8 cellular contexts compared by ENCODE assay signal in genomic region chr4:83535945-83536648, GRCh38. TPM values are rescaled to one million over a fixed set of nuclear protein-coding genes. Genes with fewer than 3 reads are reported as not detected.
DNase-seq lines count a peak whose midpoint lies in the region; ATAC-seq and TF ChIP-seq lines count a peak whose summit lies in the region.

GPAT3 (plus strand) TSS chr4:83536108; CDS start chr4:83536623, 515 bp downstream.

- no peaks in the 10 kb centered on the region for H3K36me3 ChIP-seq in thymus (ENCODE audit: control insufficient read depth, insufficient read depth)

- under 1% methylated on average over 64 of the region's 64 CpGs for WGBS in thymus

- in situ Hi-C loops in SK-MEL-5 (cut with HindIII; ENCODE audit: low pct_unique_long_range_greater_than_20kb, low sequenced_read_pairs), result no loop called here

- peaks cover 27% of the 10 kb centered on the region for H3K27me3 ChIP-seq in thymus (ENCODE audit: control insufficient read depth, insufficient read depth)

- H3K4me3 ChIP-seq in foreskin fibroblast (ENCODE audit: low read depth in 1 of 2, low read length in 2 of 2) (peak within 1 kb of the TSS; percentile 74 to 85), thymus (ENCODE audit: low read length) (peak within 1 kb of the TSS; percentile 49)

- ATAC-seq in GM19372 (IDR thresholded peaks at IDR 0.05; ENCODE audit: low read depth, unreplicated experiment), result peak; percentile 60
- ATAC-seq in HG03460 (IDR thresholded peaks at IDR 0.05; ENCODE audit: unreplicated experiment), result peak; percentile 63
- ATAC-seq in omental fat pad (ENCODE audit: low FRiP score), result peak; percentile 88

- TF ChIP-seq CTCF in foreskin fibroblast (IDR thresholded peaks at IDR 0.05; ENCODE audit: low read depth, low read length) (no peak), omental fat pad (IDR thresholded peaks at IDR 0.05) (no peak)

- H3K4me1 ChIP-seq in thymus (ENCODE audit: control insufficient read depth, insufficient read depth, low read length), result peaks cover 5% of the 10 kb centered on the region

- no peak within 1 kb of the TSS for H3K27ac ChIP-seq in thymus (ENCODE audit: low read depth)

- no peaks in the 10 kb centered on the region for H3K9me3 ChIP-seq in thymus (ENCODE audit: control insufficient read depth)

- DNase-seq in CD1c-positive myeloid dendritic cell (ENCODE audit: extremely low spot score), result peak; percentile 84
- no peak for DNase-seq in SK-MEL-5 (ENCODE audit: low read depth, low spot score)
- DNase-seq in activated naive CD4-positive, alpha-beta T cell treated with Interleukin-2 at 50 U/mL for 16 hours, result peak; percentile 74
- peak; percentile 63 to 85 for DNase-seq in foreskin fibroblast
- DNase-seq in omental fat pad (ENCODE audit: low spot score), result peak; percentile 54

RNA-seq across cellular contexts. Expression of gene GPAT3, which starts in this region (rescaled TPM):
- total RNA-seq in SK-MEL-5 (2014; rRNA removed; shearing (Covaris generic)), result 95.7 and 97.1 TPM in 2 replicates
- 83.5 and 93.1 TPM in 2 replicates for polyA plus RNA-seq in SK-MEL-5 (2015; cell fraction: cytosol; rRNA removed)
- polyA plus RNA-seq in SK-MEL-5 (2015; cell fraction: nucleus; rRNA removed), result 68.9 and 80.5 TPM in 2 replicates
- total RNA-seq in omental fat pad, result 10 to 100 TPM; 11.8 to 23.4 (median 21.0) TPM
- polyA plus RNA-seq in thymus, result 2.6 TPM
